ENCODE assay signal across 24 cellular contexts in genomic region chr5:163861670-163862069, GRCh38.
DNase-seq lines count a peak whose midpoint lies in the region; ATAC-seq, FAIRE-seq and TF ChIP-seq lines count a peak whose summit lies in the region.
"Had no signal": no experiment of that assay in that cellular context is flagged by ENCODE, and none has a peak within 500 bp of the region (broad histone marks: within the 10 kb centered on the region; RNA-seq: fewer than 3 reads in every experiment).

No MANE protein-coding gene starts in this region.

- H3K36me3 ChIP-seq in K562 (ENCODE audit: control insufficient read depth, insufficient read depth, low read length), result no peaks in the 10 kb centered on the region

- no peak for TF ChIP-seq RAD21 in K562 (CRISPR knock-in tag; conservative IDR thresholded peaks at IDR 0.05 in 1 of 2, IDR thresholded peaks at IDR 0.05 in 1 of 2)

- no peak overlapping the region for H3K4me2 ChIP-seq in K562 (ENCODE audit: insufficient read depth, low read length)

- BruUV-seq in K562 (replicated peaks; lab: Mats Ljungman, UMichigan), result no TSS peak

- H3K27ac Mint-ChIP-seq in activated naive CD8-positive, alpha-beta T cell treated with anti-CD3 and anti-CD28 coated beads for 36 hours, result no peak overlapping the region
- H3K27ac Mint-ChIP-seq: CD8-positive, alpha-beta T cell; HFFc6 had no signal

- H3K27ac ChIP-seq in K562 (ENCODE audit: extremely low read depth, low read depth, low read length), result no peak overlapping the region
- H3K27ac ChIP-seq: HL-60 had no signal

- no peaks in the 10 kb centered on the region for H3K27me3 Mint-ChIP-seq in activated naive CD8-positive, alpha-beta T cell treated with anti-CD3 and anti-CD28 coated beads for 36 hours

- DNase-seq in HS-5 (ENCODE audit: low read depth) (peak; percentile 19), K562 (ENCODE audit: extremely low read depth in 1 of 4, low spot score in 3 of 4) (no peak), glomerular endothelial cell (ENCODE audit: extremely low read depth, low read depth, low spot score) (peak; percentile 79), pulmonary artery endothelial cell (ENCODE audit: low read depth, low spot score) (peak; percentile 94), amniotic stem cell (lab: John Stamatoyannopoulos, UW) (no peak)
- no peak for DNase-seq in activated naive CD8-positive, alpha-beta T cell treated with anti-CD3 and anti-CD28 coated beads for 36 hours
- DNase-seq: AML-193; C1 segment of cervical spinal cord; CD8-positive, alpha-beta T cell; DMS153; GDM1; H7; HFFc6; IMR-90; NCI-H1417 treated with DMSO at 0.1 percent for 48 hours; NCI-H187; NCI-H446; NCI-H526 treated with DMSO at 0.1 percent for 48 hours; OCI-M1; SHP77 had no signal

- FAIRE-seq in K562 (lab: Jason Lieb, UNC), result no peak
- FAIRE-seq: HTR-8/SVneo, RCC 7860 had no signal

- no peaks in the 10 kb centered on the region for H3K27me3 ChIP-seq in K562 (ENCODE audit: control insufficient read depth in 2 of 2, insufficient read depth in 2 of 2, low read length in 2 of 2)

- TF ChIP-seq POLR2A in K562 (conservative IDR thresholded peaks at IDR 0.05), result no peak

- WGBS in K562 (ENCODE audit: insufficient coverage, low coverage, missing lambda C conversion rate), result 0% methylated on average over 3 of the region's 3 CpGs

- H3K4me3 ChIP-seq in K562, result no peak overlapping the region

- H4K20me1 ChIP-seq in K562 (replicated peaks; ENCODE audit: control insufficient read depth, insufficient read depth, low read length), result no peaks in the 10 kb centered on the region

- ATAC-seq in K562, result no peak
- ATAC-seq in HG03469 (IDR thresholded peaks at IDR 0.05; ENCODE audit: unreplicated experiment), result no peak
- ATAC-seq: CD8-positive, alpha-beta T cell had no signal

- H3K4me1 Mint-ChIP-seq in activated naive CD8-positive, alpha-beta T cell treated with anti-CD3 and anti-CD28 coated beads for 36 hours, result no peaks in the 10 kb centered on the region

- no peaks in the 10 kb centered on the region for H3K9me1 ChIP-seq in K562 (ENCODE audit: control insufficient read depth, insufficient read depth, low read length)

- POLR2A ChIA-PET in K562 (lab: Yijun Ruan, JAX), result no interaction called here

- no peak for TF ChIP-seq CTCF in K562 (IDR thresholded peaks at IDR 0.05 in 2 of 3, conservative IDR thresholded peaks at IDR 0.05 in 1 of 3; ENCODE audit: insufficient read depth in 2 of 3, low read depth in 1 of 3, low read length in 3 of 3)

- H3K36me3 Mint-ChIP-seq in activated naive CD8-positive, alpha-beta T cell treated with anti-CD3 and anti-CD28 coated beads for 36 hours, result no peaks in the 10 kb centered on the region
- H3K36me3 Mint-ChIP-seq: CD8-positive, alpha-beta T cell had no signal

- H3K9me3 ChIP-seq in K562 (replicated peaks; ENCODE audit: control insufficient read depth, insufficient read depth, low read depth, low read length), result peaks cover 3% of the 10 kb centered on the region

- no peaks in the 10 kb centered on the region for H3K4me1 ChIP-seq in K562 (replicated peaks in 1 of 2; ENCODE audit: control insufficient read depth in 2 of 2, insufficient read depth in 2 of 2, low read length in 2 of 2)

- no peaks in the 10 kb centered on the region for H3K9me3 Mint-ChIP-seq in activated naive CD8-positive, alpha-beta T cell treated with anti-CD3 and anti-CD28 coated beads for 36 hours

- no peak overlapping the region for H3K9ac ChIP-seq in K562 (ENCODE audit: insufficient read depth in 1 of 2, low read depth in 2 of 2, low read length in 2 of 2)

- no peaks in the 10 kb centered on the region for H3K79me2 ChIP-seq in K562 (ENCODE audit: control insufficient read depth, insufficient read depth, low read length)

- no peak overlapping the region for H2AFZ ChIP-seq in K562 (ENCODE audit: low read depth, low read length)

- H3K4me3 Mint-ChIP-seq in activated naive CD8-positive, alpha-beta T cell treated with anti-CD3 and anti-CD28 coated beads for 36 hours, result no peak overlapping the region
- H3K4me3 Mint-ChIP-seq: CD8-positive, alpha-beta T cell; HFFc6 had no signal

- intact Hi-C loops in K562 (cut with micrococcal nuclease), result no loop called here

- no peak for TF ChIP-seq EP300 in K562 (IDR thresholded peaks at IDR 0.05; ENCODE audit: low read length)

- in situ Hi-C loops in K562 (cut with MboI), result no loop called here

- CTCF ChIA-PET in K562 (lab: Yijun Ruan, JAX; ENCODE audit: low intra/inter-chr PET ratio), result no interaction called here

TF ChIP-seq in K562, 482 proteins besides CTCF, POLR2A, EP300 and RAD21:
- TF ChIP-seq BACH1 (tag; IDR thresholded peaks at IDR 0.05) (no peak), PHF8 (IDR thresholded peaks at IDR 0.05; ENCODE audit: borderline replicate concordance, low read length) (0 out of 2 replicates have a peak, but pooled peaks have one; percentile 2), SRSF1 (IDR thresholded peaks at IDR 0.05; ENCODE audit: low read depth, low read length) (no peak), ZFX (CRISPR knock-in tag; IDR thresholded peaks at IDR 0.05) (no peak)

Comparison
In these comparisons a context has a peak if more than half of its experiments do, and no peak if none do; other contexts are left out.
1. DNase-seq: peak in HS-5 (single experiment), glomerular endothelial cell (single experiment) and pulmonary artery endothelial cell (single experiment); none in K562 (0 of 4), activated naive CD8-positive, alpha-beta T cell treated with anti-CD3 and anti-CD28 coated beads for 36 hours (single experiment) and amniotic stem cell (single experiment).